ENCODE assay signal across 11 cellular contexts in genomic region chr3:23600178-23600577, GRCh38.
DNase-seq lines count a peak whose midpoint lies in the region; TF ChIP-seq lines count a peak whose summit lies in the region.
"Had no signal": no experiment of that assay in that cellular context is flagged by ENCODE, and none has a peak within 500 bp of the region (broad histone marks: within the 10 kb centered on the region; RNA-seq: fewer than 3 reads in every experiment).

No MANE protein-coding gene starts in this region.

- H3K36me3 ChIP-seq in tibial nerve: peaks cover 0 to 11% (median 0%) of the 10 kb centered on the region in 3 donors

- H3K27me3 ChIP-seq in tibial nerve: no peaks in the 10 kb centered on the region

- 79 to 82% methylated on average over 5 of the region's 5 CpGs for WGBS in tibial nerve, 2 donors

- in situ Hi-C loops in T47D (cut with HindIII; ENCODE audit: low pct_unique_long_range_greater_than_20kb, low sequenced_read_pairs): no loop called here

- DNase-seq in AG10803 (ENCODE audit: low read depth): peak; percentile 86
- DNase-seq in LHCN-M2 (ENCODE audit: low read depth): peak; percentile 94
- peak; percentile 20 to 85 for DNase-seq in T47D (ENCODE audit: low read depth in 1 of 2, low spot score in 1 of 2)
- peak; percentile 83 for DNase-seq in myocyte (ENCODE audit: low read depth)
- DNase-seq in COLO668 (lab: John Stamatoyannopoulos, UW; ENCODE audit: unreplicated experiment): no peak
- no peak for DNase-seq in activated CD8-positive, alpha-beta memory T cell treated with anti-CD3 and anti-CD28 coated beads for 24 hours
- DNase-seq in COR-L47 (lab: John Stamatoyannopoulos, UW): no peak
- no peak for DNase-seq in tibial nerve (ENCODE audit: low spot score in 2 of 2)
- DNase-seq: CD8-positive, alpha-beta T cell; NCI-H1417 treated with DMSO at 0.1 percent for 48 hours; occipital lobe had no signal

- no peak overlapping the region for H3K4me3 ChIP-seq in AG10803 (ENCODE audit: low read length)
- no peak overlapping the region for H3K4me3 ChIP-seq in tibial nerve

- no peak for TF ChIP-seq POLR2A in tibial nerve (IDR thresholded peaks at IDR 0.05)

- peaks cover 0 to 29% (median 6%) of the 10 kb centered on the region in 4 donors for H3K4me1 ChIP-seq in tibial nerve

- no peak for TF ChIP-seq EP300 in tibial nerve (IDR thresholded peaks at IDR 0.05)

- TF ChIP-seq CTCF in AG10803 (conservative IDR thresholded peaks at IDR 0.05; ENCODE audit: low read length): no peak
- TF ChIP-seq CTCF in tibial nerve (IDR thresholded peaks at IDR 0.05): no peak

- no peak overlapping the region for H3K27ac ChIP-seq in tibial nerve

- H3K9me3 ChIP-seq in tibial nerve: no peaks in the 10 kb centered on the region

Comparison
In these comparisons a context has a peak if more than half of its experiments do, and no peak if none do; other contexts are left out.
1. DNase-seq: peak in AG10803 (single experiment), LHCN-M2 (single experiment), T47D (2 of 2) and myocyte (single experiment); none in COLO668 (single experiment), activated CD8-positive, alpha-beta memory T cell treated with anti-CD3 and anti-CD28 coated beads for 24 hours (single experiment), COR-L47 (single experiment) and tibial nerve (0 of 2).